In the genomic region with DNA sequence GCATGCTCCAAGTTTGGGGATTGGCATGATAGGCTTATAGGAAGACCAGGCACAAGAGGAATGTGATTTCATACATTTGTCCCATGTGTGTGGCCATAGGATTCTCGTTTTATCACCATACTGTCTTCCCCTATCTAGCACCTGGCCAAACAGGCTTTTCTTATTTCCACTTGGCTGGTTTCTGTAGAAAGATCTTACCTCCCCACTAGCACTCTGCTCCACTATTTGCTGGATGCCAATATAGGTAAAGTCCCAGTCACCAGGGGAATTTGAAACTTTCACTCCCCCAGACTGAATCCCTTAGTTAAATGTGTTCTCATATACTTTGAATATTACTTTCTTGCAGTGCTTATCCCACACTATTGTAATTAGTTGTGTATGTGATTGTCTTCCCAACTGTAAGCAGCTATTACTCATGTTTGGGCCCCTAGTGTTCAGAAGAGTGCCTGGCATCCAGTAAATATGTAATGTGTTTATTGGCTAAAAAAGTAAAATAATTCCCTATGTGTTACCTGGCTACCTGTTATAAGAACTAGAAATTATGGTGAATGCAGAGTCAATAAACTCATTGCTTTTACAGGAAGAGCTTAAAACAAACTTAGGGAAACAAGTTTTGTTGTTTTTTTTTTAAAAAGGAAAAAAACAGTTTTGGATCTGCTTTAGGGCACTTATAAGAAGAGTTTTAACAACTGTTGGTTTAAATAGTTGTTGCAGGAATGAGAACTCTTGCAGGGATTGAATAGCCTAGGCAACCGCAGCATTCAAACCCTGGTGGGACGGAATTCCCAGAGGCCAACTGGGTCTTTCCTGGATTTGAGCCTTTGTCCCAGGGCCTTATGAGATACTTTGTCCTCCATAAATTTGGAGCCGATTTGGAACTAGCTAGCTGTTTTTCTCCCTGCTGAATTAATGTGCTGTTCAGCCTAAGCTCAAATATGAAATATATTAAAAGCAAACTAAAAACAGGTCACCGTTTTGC, we compare ENCODE assay signal across 15 cellular contexts.
DNase-seq lines count a peak whose midpoint lies in the region; ATAC-seq, FAIRE-seq and TF ChIP-seq lines count a peak whose summit lies in the region.
"Had no signal": no experiment of that assay in that cellular context is flagged by ENCODE, and none has a peak within 500 bp of the region (broad histone marks: within the 10 kb centered on the region; RNA-seq: fewer than 3 reads in every experiment).

No MANE protein-coding gene starts in this region.

- no peak overlapping the region for H3K4me3 ChIP-seq in retinal pigment epithelial cell (ENCODE audit: low read length)

- no peaks in the 10 kb centered on the region for H3K9me3 Mint-ChIP-seq in chondrocyte (ENCODE audit: low read depth)
- H3K9me3 Mint-ChIP-seq in activated CD4-positive, alpha-beta T cell treated with anti-CD3 and anti-CD28 coated beads, Interleukin-2, amount 10 ng/mL, durations not matched to agents 7 days and 5 days: no peaks in the 10 kb centered on the region
- H3K9me3 Mint-ChIP-seq: dendritic cell treated with granulocyte-macrophage colony-stimulating factor and Interleukin-4, amounts not matched to agents 40 ng/mL and 50 ng/mL, for 4 days; IgD-negative memory B cell had no signal

- FAIRE-seq in H54 (lab: Jason Lieb, UNC): no peak

- peaks cover 76% of the 10 kb centered on the region for H3K4me1 Mint-ChIP-seq in chondrocyte (ENCODE audit: low read depth)
- H3K4me1 Mint-ChIP-seq in activated CD4-positive, alpha-beta T cell treated with anti-CD3 and anti-CD28 coated beads, Interleukin-2, amount 10 ng/mL, durations not matched to agents 7 days and 5 days: no peaks in the 10 kb centered on the region
- H3K4me1 Mint-ChIP-seq: IgD-negative memory B cell had no signal

- TF ChIP-seq POLR2A in H54 (IDR thresholded peaks at IDR 0.05; ENCODE audit: low read depth, low read length): no peak

- TF ChIP-seq CTCF in chondrocyte (IDR thresholded peaks at IDR 0.05) (peak; percentile 38), retinal pigment epithelial cell (conservative IDR thresholded peaks at IDR 0.05; ENCODE audit: low read depth, low read length) (peak; percentile 50)

- no peaks in the 10 kb centered on the region for H3K27me3 Mint-ChIP-seq in chondrocyte (ENCODE audit: low read depth)
- H3K27me3 Mint-ChIP-seq in activated CD4-positive, alpha-beta T cell treated with anti-CD3 and anti-CD28 coated beads, Interleukin-2, amount 10 ng/mL, durations not matched to agents 7 days and 5 days: peaks cover 5% of the 10 kb centered on the region
- H3K27me3 Mint-ChIP-seq: dendritic cell treated with granulocyte-macrophage colony-stimulating factor and Interleukin-4, amounts not matched to agents 40 ng/mL and 50 ng/mL, for 4 days; IgD-negative memory B cell had no signal

- POLR2A ChIA-PET in activated CD4-positive, alpha-beta T cell treated with anti-CD3 and anti-CD28 coated beads, Interleukin-2, amount 10 ng/mL, durations not matched to agents 7 days and 5 days (lab: Charles Lee): no interaction called here

- no peak overlapping the region for H3K4me3 Mint-ChIP-seq in chondrocyte (ENCODE audit: unreplicated experiment)
- H3K4me3 Mint-ChIP-seq in activated CD4-positive, alpha-beta T cell treated with anti-CD3 and anti-CD28 coated beads, Interleukin-2, amount 10 ng/mL, durations not matched to agents 7 days and 5 days: no peak overlapping the region
- H3K4me3 Mint-ChIP-seq: dendritic cell treated with granulocyte-macrophage colony-stimulating factor and Interleukin-4, amounts not matched to agents 40 ng/mL and 50 ng/mL, for 4 days; IgD-negative memory B cell had no signal

- ATAC-seq in GM19025 (IDR thresholded peaks at IDR 0.05; ENCODE audit: low read depth, unreplicated experiment): peak; percentile 45
- ATAC-seq in HG03196 (IDR thresholded peaks at IDR 0.05; ENCODE audit: unreplicated experiment): peak; percentile 50
- no peak for ATAC-seq in GM19452 (IDR thresholded peaks at IDR 0.05; ENCODE audit: unreplicated experiment)

- no peaks in the 10 kb centered on the region for H3K36me3 Mint-ChIP-seq in chondrocyte (ENCODE audit: low read depth)
- H3K36me3 Mint-ChIP-seq in activated CD4-positive, alpha-beta T cell treated with anti-CD3 and anti-CD28 coated beads, Interleukin-2, amount 10 ng/mL, durations not matched to agents 7 days and 5 days (ENCODE audit: low read depth): no peaks in the 10 kb centered on the region
- H3K36me3 Mint-ChIP-seq: IgD-negative memory B cell had no signal

- peak overlapping the region; percentile 81 for H3K27ac Mint-ChIP-seq in chondrocyte (ENCODE audit: unreplicated experiment)
- no peak overlapping the region for H3K27ac Mint-ChIP-seq in activated CD4-positive, alpha-beta T cell treated with anti-CD3 and anti-CD28 coated beads, Interleukin-2, amount 10 ng/mL, durations not matched to agents 7 days and 5 days
- H3K27ac Mint-ChIP-seq: dendritic cell treated with granulocyte-macrophage colony-stimulating factor and Interleukin-4, amounts not matched to agents 40 ng/mL and 50 ng/mL, for 4 days; IgD-negative memory B cell had no signal

- no peak for DNase-seq in chondrocyte (ENCODE audit: low spot score)
- no peak for DNase-seq in retinal pigment epithelial cell (ENCODE audit: low read depth)
- no peak for DNase-seq in NCI-H2029 (lab: John Stamatoyannopoulos, UW)
- DNase-seq in H54 (ENCODE audit: insufficient read length, low spot score): no peak
- no peak for DNase-seq in activated CD4-positive, alpha-beta T cell treated with anti-CD3 and anti-CD28 coated beads, Interleukin-2, amount 10 ng/mL, durations not matched to agents 7 days and 5 days
- DNase-seq: activated CD4-positive, alpha-beta T cell treated with anti-CD3 and anti-CD28 coated beads, Interleukin-2, amount 50 U/mL, for 48 hours; mesendoderm; NCI-H510A; occipital lobe; stimulated activated naive CD4-positive, alpha-beta T cell treated with Interleukin-2 at 50 U/mL for 16 hours had no signal

- CTCF ChIA-PET in activated CD4-positive, alpha-beta T cell treated with anti-CD3 and anti-CD28 coated beads, Interleukin-2, amount 10 ng/mL, durations not matched to agents 7 days and 5 days (lab: Charles Lee): no interaction called here
